In genomic region chr10:77315511-77316129, GRCh38 we compare ENCODE assay signal across 21 cellular contexts.
"Had no signal": no experiment of that assay in that cellular context is flagged by ENCODE, and none has a peak within 500 bp of the region (broad histone marks: within the 10 kb centered on the region; RNA-seq: fewer than 3 reads in every experiment).

No MANE protein-coding gene starts in this region.

- ATAC-seq: activated naive CD4-positive, alpha-beta T cell treated with anti-CD3 and anti-CD28 coated beads, Interleukin-2, amount 50 U/mL, for 72 hours; activated T-cell treated with anti-CD3 and anti-CD28 coated beads, Interleukin-2, amount 50 U/mL, for 72 hours; left cardiac atrium; right cardiac atrium; upper lobe of right lung had no signal

- DNase-seq: activated CD4-positive, alpha-beta T cell treated with anti-CD3 and anti-CD28 coated beads for 4 hours; activated CD4-positive, alpha-beta T cell treated with anti-CD3 and anti-CD28 coated beads, Interleukin-2, amount 50 U/mL, for 4 hours; activated CD4-positive, CD25-positive, alpha-beta regulatory T cell; activated naive CD4-positive, alpha-beta T cell; activated T-cell treated with anti-CD3 and anti-CD28 coated beads for 4 hours; activated T-cell treated with anti-CD3 and anti-CD28 coated beads, Interleukin-2, amount 50 U/mL, for 72 hours; effector CD8-positive, alpha-beta T cell; glutamatergic neuron; left cardiac atrium; mammary epithelial cell; posterior cingulate gyrus; right cardiac atrium; spleen; stimulated activated naive CD4-positive, alpha-beta T cell; tibial artery; upper lobe of right lung had no signal

- FAIRE-seq: bronchial epithelial cell, endometrium, frontal cortex, keratinocyte had no signal
